In genomic region chr2:51919395-51919794, GRCh38 we compare ENCODE assay signal across 24 cellular contexts.
DNase-seq lines count a peak whose midpoint lies in the region; ATAC-seq and TF ChIP-seq lines count a peak whose summit lies in the region.
"Had no signal": no experiment of that assay in that cellular context is flagged by ENCODE, and none has a peak within 500 bp of the region (broad histone marks: within the 10 kb centered on the region; RNA-seq: fewer than 3 reads in every experiment).

No MANE protein-coding gene starts in this region.

- no peak for ATAC-seq in HG03159 (IDR thresholded peaks at IDR 0.05; ENCODE audit: unreplicated experiment)
- ATAC-seq: activated CD8-positive, alpha-beta T cell treated with anti-CD3 and anti-CD28 coated beads for 36 hours; GM23338; heart left ventricle; Panc1; right cardiac atrium; stimulated activated memory B cell treated with anti-CD40 and anti-IgM and Interleukin-4, amounts not matched to agents 10 μg/mL and 1 μg/mL and 100 μg/mL, for 72 hours had no signal

- CTCF ChIA-PET in SK-N-SH (lab: Yijun Ruan, JAX): no interaction called here

- H3K4me1 ChIP-seq in GM23248 (ENCODE audit: insufficient read depth) (peaks cover 27% of the 10 kb centered on the region), SK-N-SH (ENCODE audit: control insufficient read depth in 1 of 2, insufficient read depth in 2 of 2, low read depth in 1 of 2, low read length in 1 of 2) (peaks cover 2 to 5% of the 10 kb centered on the region in 2 experiments; a peak in 2 of 4 replicates), tibial artery (no peaks in the 10 kb centered on the region)
- H3K4me1 ChIP-seq: heart left ventricle had no signal

- no peaks in the 10 kb centered on the region for H3K79me2 ChIP-seq in GM23248 (ENCODE audit: insufficient read depth)
- H3K79me2 ChIP-seq in SK-N-SH (ENCODE audit: insufficient read depth): no peaks in the 10 kb centered on the region

- H3K27me3 ChIP-seq in GM23248 (replicated peaks; ENCODE audit: insufficient read depth) (no peaks in the 10 kb centered on the region), SK-N-SH (ENCODE audit: insufficient read depth) (no peaks in the 10 kb centered on the region), tibial artery (no peaks in the 10 kb centered on the region)
- H3K27me3 ChIP-seq: heart left ventricle, neutrophil had no signal

- intact Hi-C loops in tibial artery (cut with DNase I; ENCODE audit: low total_unique reads): no loop called here

- in situ Hi-C loops in GM23248 (cut with MboI): no loop called here

- no peaks in the 10 kb centered on the region for H3K9me2 ChIP-seq in GM23248 (ENCODE audit: insufficient read depth)
- H3K9me2 ChIP-seq in SK-N-SH: no peaks in the 10 kb centered on the region

- peak overlapping the region; percentile 49; the same call in 1 of the 2 replicates for H3K27ac ChIP-seq in GM23248
- peak overlapping the region in 1 of 2 experiments; percentile 51; a peak in 2 of 4 replicates for H3K27ac ChIP-seq in SK-N-SH (ENCODE audit: low read depth in 2 of 2, low read length in 1 of 2)
- H3K27ac ChIP-seq in tibial artery: no peak overlapping the region
- H3K27ac ChIP-seq: epithelial cell of prostate, heart left ventricle, neutrophil, SK-N-MC had no signal

- H3K4me3 ChIP-seq in GM23248: no peak overlapping the region
- H3K4me3 ChIP-seq in SK-N-SH (ENCODE audit: low read depth in 2 of 2, low read length in 1 of 2): no peak overlapping the region
- H3K4me3 ChIP-seq in retinal pigment epithelial cell (ENCODE audit: low read length): no peak overlapping the region
- H3K4me3 ChIP-seq in tibial artery: no peak overlapping the region
- H3K4me3 ChIP-seq: GM23338, heart left ventricle, SK-N-MC had no signal

- H3K9ac ChIP-seq in GM23248 (no peak overlapping the region), SK-N-SH (no peak overlapping the region; the same call in 1 of the 2 replicates)

- H3F3A ChIP-seq in GM23248 (ENCODE audit: insufficient read depth) (0 out of 2 replicates have a peak, but pooled peaks cover 7% of the 10 kb centered on the region), SK-N-SH (replicated peaks; ENCODE audit: insufficient read depth) (peaks cover 10% of the 10 kb centered on the region)

- 2% methylated on average over 1 of the region's 1 CpG for WGBS in GM23248 (ENCODE audit: low coverage in 1 of 2, low lambda C conversion rate in 2 of 2, missing lambda C conversion rate in 2 of 2), 2 experiments
- 23% methylated on average over 1 of the region's 1 CpG for WGBS in SK-N-SH (ENCODE audit: low lambda C conversion rate)

- H3K36me3 ChIP-seq in GM23248 (ENCODE audit: low read depth) (no peaks in the 10 kb centered on the region), SK-N-SH (replicated peaks in 1 of 2; ENCODE audit: control insufficient read depth in 1 of 2, insufficient read depth in 2 of 2, low read length in 1 of 2) (no peaks in the 10 kb centered on the region), tibial artery (no peaks in the 10 kb centered on the region)
- H3K36me3 ChIP-seq: heart left ventricle, neutrophil had no signal

- H2AFZ ChIP-seq in GM23248 (no peak overlapping the region), SK-N-SH (ENCODE audit: low read depth) (peak overlapping the region; percentile 29; the same call in 1 of the 2 replicates)
- H2AFZ ChIP-seq: GM23338 had no signal

- POLR2A ChIA-PET in SK-N-SH (lab: Yijun Ruan, JAX): no interaction called here

- peak in 1 of 2 experiments; percentile 31; a peak in 1 of 4 replicates for TF ChIP-seq EP300 in SK-N-SH (IDR thresholded peaks at IDR 0.05; ENCODE audit: borderline replicate concordance in 1 of 2, low read depth in 1 of 2, low read length in 1 of 2)

- H4K20me1 ChIP-seq in GM23248 (ENCODE audit: insufficient read depth) (no peaks in the 10 kb centered on the region), SK-N-SH (ENCODE audit: insufficient read depth) (no peaks in the 10 kb centered on the region)

- DNase-seq in GM23248: peak; percentile 56
- DNase-seq in SK-N-SH: no peak
- DNase-seq in fibroblast of gingiva (ENCODE audit: low read depth): peak; percentile 47
- DNase-seq in retinal pigment epithelial cell (ENCODE audit: low read depth): peak; percentile 23
- no peak for DNase-seq in T-helper 2 cell
- no peak for DNase-seq in NCI-H69 (lab: John Stamatoyannopoulos, UW)
- no peak for DNase-seq in tibial artery
- DNase-seq: activated CD8-positive, alpha-beta T cell treated with anti-CD3 and anti-CD28 coated beads for 36 hours; activated naive CD4-positive, alpha-beta T cell treated with anti-CD3 and anti-CD28 coated beads, Interleukin-2, amount 10 ng/mL, durations not matched to agents 7 days and 5 days; activated T-cell treated with anti-CD3 and anti-CD28 coated beads, Interleukin-2, amount 50 U/mL, for 24 hours; CD8-positive, alpha-beta memory T cell; dermis blood vessel endothelial cell; DMS79; heart left ventricle; NCI-H1436 treated with DMSO at 0.1 percent for 48 hours; right cardiac atrium; T1000 had no signal

- H3K9me3 ChIP-seq in GM23248 (ENCODE audit: low read depth) (peaks cover 4% of the 10 kb centered on the region), SK-N-SH (no peaks in the 10 kb centered on the region), tibial artery (peaks cover 0 to 3% (median 2%) of the 10 kb centered on the region in 3 donors)
- H3K9me3 ChIP-seq: neutrophil had no signal

- peak overlapping the region; percentile 47 for H3K4me2 ChIP-seq in GM23248 (ENCODE audit: unreplicated experiment)
- no peak overlapping the region; the same call in 1 of the 2 replicates for H3K4me2 ChIP-seq in SK-N-SH
- H3K4me2 ChIP-seq: GM23338 had no signal

- no peak for TF ChIP-seq CTCF in SK-N-SH (IDR thresholded peaks at IDR 0.05)
- no peak for TF ChIP-seq CTCF in retinal pigment epithelial cell (conservative IDR thresholded peaks at IDR 0.05; ENCODE audit: low read depth, low read length)
- no peak for TF ChIP-seq CTCF in tibial artery (IDR thresholded peaks at IDR 0.05)

- no peak for TF ChIP-seq RAD21 in SK-N-SH (IDR thresholded peaks at IDR 0.05; ENCODE audit: low read length)

TF ChIP-seq in SK-N-SH, 30 proteins besides CTCF, POLR2A, EP300 and RAD21:
- TF ChIP-seq RXRA (IDR thresholded peaks at IDR 0.05; ENCODE audit: borderline replicate concordance, low read depth) (no peak), YY1 (IDR thresholded peaks at IDR 0.05; ENCODE audit: low read depth) (no peak), RCOR1 (IDR thresholded peaks at IDR 0.05; ENCODE audit: low read length) (no peak), GABPA (IDR thresholded peaks at IDR 0.05; ENCODE audit: low read depth) (no peak), FOSL2 (IDR thresholded peaks at IDR 0.05; ENCODE audit: borderline replicate concordance, low read depth) (peak; percentile 65; the same call in 1 of the 2 replicates), TCF12 (IDR thresholded peaks at IDR 0.05) (peak; percentile 35; the same call in 1 of the 2 replicates), USF2 (IDR thresholded peaks at IDR 0.05; ENCODE audit: borderline replicate concordance, low read depth, low read length) (no peak), NFIC (IDR thresholded peaks at IDR 0.05; ENCODE audit: borderline replicate concordance) (no peak), JUND (IDR thresholded peaks at IDR 0.05) (peak; percentile 62), MXI1 (IDR thresholded peaks at IDR 0.05; ENCODE audit: low read depth, low read length) (no peak)
- TF ChIP-seq, protein P1, sequence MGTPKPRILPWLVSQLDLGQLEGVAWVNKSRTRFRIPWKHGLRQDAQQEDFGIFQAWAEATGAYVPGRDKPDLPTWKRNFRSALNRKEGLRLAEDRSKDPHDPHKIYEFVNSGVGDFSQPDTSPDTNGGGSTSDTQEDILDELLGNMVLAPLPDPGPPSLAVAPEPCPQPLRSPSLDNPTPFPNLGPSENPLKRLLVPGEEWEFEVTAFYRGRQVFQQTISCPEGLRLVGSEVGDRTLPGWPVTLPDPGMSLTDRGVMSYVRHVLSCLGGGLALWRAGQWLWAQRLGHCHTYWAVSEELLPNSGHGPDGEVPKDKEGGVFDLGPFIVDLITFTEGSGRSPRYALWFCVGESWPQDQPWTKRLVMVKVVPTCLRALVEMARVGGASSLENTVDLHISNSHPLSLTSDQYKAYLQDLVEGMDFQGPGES (IDR thresholded peaks at IDR 0.05; ENCODE audit: low read depth, low read length): no peak
- TF ChIP-seq, protein P2, sequence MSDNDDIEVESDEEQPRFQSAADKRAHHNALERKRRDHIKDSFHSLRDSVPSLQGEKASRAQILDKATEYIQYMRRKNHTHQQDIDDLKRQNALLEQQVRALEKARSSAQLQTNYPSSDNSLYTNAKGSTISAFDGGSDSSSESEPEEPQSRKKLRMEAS (IDR thresholded peaks at IDR 0.05; ENCODE audit: low read depth): no peak
- TF ChIP-seq, protein P3, sequence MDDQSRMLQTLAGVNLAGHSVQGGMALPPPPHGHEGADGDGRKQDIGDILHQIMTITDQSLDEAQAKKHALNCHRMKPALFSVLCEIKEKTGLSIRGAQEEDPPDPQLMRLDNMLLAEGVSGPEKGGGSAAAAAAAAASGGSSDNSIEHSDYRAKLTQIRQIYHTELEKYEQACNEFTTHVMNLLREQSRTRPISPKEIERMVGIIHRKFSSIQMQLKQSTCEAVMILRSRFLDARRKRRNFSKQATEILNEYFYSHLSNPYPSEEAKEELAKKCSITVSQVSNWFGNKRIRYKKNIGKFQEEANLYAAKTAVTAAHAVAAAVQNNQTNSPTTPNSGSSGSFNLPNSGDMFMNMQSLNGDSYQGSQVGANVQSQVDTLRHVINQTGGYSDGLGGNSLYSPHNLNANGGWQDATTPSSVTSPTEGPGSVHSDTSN (IDR thresholded peaks at IDR 0.05): no peak; the same call in 1 of the 2 replicates

Comparison
In these comparisons a context has a peak if more than half of its experiments do, and no peak if none do; other contexts are left out.
1. DNase-seq: peak in GM23248 (single experiment), fibroblast of gingiva (single experiment) and retinal pigment epithelial cell (single experiment); none in SK-N-SH (single experiment), T-helper 2 cell (0 of 5), NCI-H69 (single experiment) and tibial artery (0 of 2).